In genomic region chr1:40709802-40710278, GRCh38 we compare ENCODE assay signal across 9 cellular contexts. TPM values are rescaled to one million over a fixed set of nuclear protein-coding genes. Genes with fewer than 3 reads are reported as not detected.
DNase-seq lines count a peak whose midpoint lies in the region; ATAC-seq, FAIRE-seq and TF ChIP-seq lines count a peak whose summit lies in the region.
"Had no signal": no experiment of that assay in that cellular context is flagged by ENCODE, and none has a peak within 500 bp of the region (broad histone marks: within the 10 kb centered on the region; RNA-seq: fewer than 3 reads in every experiment).

No MANE protein-coding gene starts in this region.

- H2BK12ac ChIP-seq in H9 (ENCODE audit: insufficient read length, low read depth, low read length) = no peak overlapping the region

- ATAC-seq in activated T-helper 17 cell treated with anti-CD3 and anti-CD28 coated beads, Interleukin-2, amount 50 U/mL, for 72 hours (replicated peaks) = no peak

- peaks cover 6% of the 10 kb centered on the region for H3K4me1 ChIP-seq in H9 (ENCODE audit: insufficient read depth, low read length)
- H3K4me1 ChIP-seq in smooth muscle cell (ENCODE audit: low read depth) = peaks cover 31% of the 10 kb centered on the region

- H3K18ac ChIP-seq in H9 (ENCODE audit: insufficient read length, low read depth, low read length) = no peak overlapping the region

- peaks cover 35 to 38% of the 10 kb centered on the region in 2 experiments for H3K4me1 Mint-ChIP-seq in H9
- H3K4me1 Mint-ChIP-seq in activated T-helper 17 cell treated with anti-CD3 and anti-CD28 coated beads, Interleukin-2, amount 50 U/mL, for 72 hours = peaks cover 32% of the 10 kb centered on the region

- H3K79me2 ChIP-seq in H9 (ENCODE audit: insufficient read depth, low read length) (peaks cover 23% of the 10 kb centered on the region; the same call in 1 of the 2 replicates), smooth muscle cell (ENCODE audit: low read depth) (peaks cover 76% of the 10 kb centered on the region)

- no peaks in the 10 kb centered on the region for H3F3A ChIP-seq in smooth muscle cell (ENCODE audit: low read depth)

- no peak overlapping the region for H3T11ph ChIP-seq in H9 (ENCODE audit: low read length)

- H3K36me3 Mint-ChIP-seq in H9 (ENCODE audit: insufficient read depth in 1 of 3, low read depth in 3 of 3) = peaks cover 2 to 11% (median 11%) of the 10 kb centered on the region in 3 experiments; a peak in 6 of 7 replicates
- H3K36me3 Mint-ChIP-seq in activated T-helper 17 cell treated with anti-CD3 and anti-CD28 coated beads, Interleukin-2, amount 50 U/mL, for 72 hours (ENCODE audit: low read depth) = peaks cover 17% of the 10 kb centered on the region

- H2BK5ac ChIP-seq in H9 (ENCODE audit: insufficient read length, low read length) = no peak overlapping the region

- H4K91ac ChIP-seq in H9 (ENCODE audit: insufficient read length, low read depth, low read length) = no peak overlapping the region

- H3K4me3 ChIP-seq in iPS-11a (ENCODE audit: low read depth, low read length) (peak overlapping the region; percentile 82), smooth muscle cell (peak overlapping the region; percentile 60)

- WGBS in H9 (ENCODE audit: extremely low coverage, insufficient read length, low lambda C conversion rate) = no CpG with 5 or more reads among the region's 3 CpGs
- WGBS in smooth muscle cell (ENCODE audit: low lambda C conversion rate) = 14% methylated on average over 3 of the region's 3 CpGs

- H3K27ac ChIP-seq in H9 (ENCODE audit: insufficient read length, low read depth, low read length) = peak overlapping the region; percentile 75
- peak overlapping the region; percentile 85 for H3K27ac ChIP-seq in smooth muscle cell (ENCODE audit: low read depth)

- H3K27ac Mint-ChIP-seq in H9 = peak overlapping the region; percentile 99 to 100 (median 100); a peak in 6 of 7 replicates
- no peak overlapping the region for H3K27ac Mint-ChIP-seq in activated T-helper 17 cell treated with anti-CD3 and anti-CD28 coated beads, Interleukin-2, amount 50 U/mL, for 72 hours

- H2BK20ac ChIP-seq in H9 (ENCODE audit: low read depth, low read length, poor library complexity, severe bottlenecking) = no peak overlapping the region

- no peaks in the 10 kb centered on the region for H3K9me3 Mint-ChIP-seq in H9
- H3K9me3 Mint-ChIP-seq in activated T-helper 17 cell treated with anti-CD3 and anti-CD28 coated beads, Interleukin-2, amount 50 U/mL, for 72 hours = no peaks in the 10 kb centered on the region

- DNase-seq in H9 (no peak), smooth muscle cell (lab: John Stamatoyannopoulos, UW; ENCODE audit: unreplicated experiment) (no peak), D721Med (ENCODE audit: insufficient read length, low spot score) (no peak), GM10266 (ENCODE audit: extremely low spot score) (no peak), midbrain (lab: John Stamatoyannopoulos, UW) (no peak), H4 (ENCODE audit: low spot score) (no peak)
- DNase-seq: NCI-H345 had no signal

- peak overlapping the region; percentile 70 for H3K4me2 ChIP-seq in H9 (ENCODE audit: insufficient read depth, insufficient read length, low read length)
- H3K4me2 ChIP-seq in smooth muscle cell = peak overlapping the region; percentile 84

- peak overlapping the region; percentile 10 for H4K5ac ChIP-seq in H9 (ENCODE audit: insufficient read length, low read depth, low read length)

- H3K23ac ChIP-seq in H9 (ENCODE audit: insufficient read length, low read depth, low read length) = no peak overlapping the region

- no peaks in the 10 kb centered on the region for H3K36me3 ChIP-seq in smooth muscle cell (ENCODE audit: low read depth)

- H3K4me3 Mint-ChIP-seq in H9 = peak overlapping the region; percentile 93 to 94
- peak overlapping the region; percentile 87 for H3K4me3 Mint-ChIP-seq in activated T-helper 17 cell treated with anti-CD3 and anti-CD28 coated beads, Interleukin-2, amount 50 U/mL, for 72 hours

- no peaks in the 10 kb centered on the region for H3K27me3 ChIP-seq in H9 (ENCODE audit: insufficient read depth, low read length)
- no peaks in the 10 kb centered on the region for H3K27me3 ChIP-seq in smooth muscle cell (ENCODE audit: low read depth)

- H3K14ac ChIP-seq in H9 (ENCODE audit: insufficient read depth, low read length) = no peak overlapping the region

- TF ChIP-seq CTCF in H9 (conservative IDR thresholded peaks at IDR 0.05) = no peak
- no peak for TF ChIP-seq CTCF in smooth muscle cell (IDR thresholded peaks at IDR 0.05; ENCODE audit: borderline replicate concordance, insufficient read depth, poor library complexity, severe bottlenecking)
- no peak for TF ChIP-seq CTCF in D721Med (IDR thresholded peaks at IDR 0.05; ENCODE audit: insufficient read depth, missing control alignments)
- no peak for TF ChIP-seq CTCF in GM10266 (IDR thresholded peaks at IDR 0.05; ENCODE audit: control insufficient read depth, insufficient read depth, low read depth, missing control alignments)

- no peak overlapping the region for H4K8ac ChIP-seq in H9 (replicated peaks; ENCODE audit: insufficient read length, low read depth, low read length)

- no peaks in the 10 kb centered on the region for H4K20me1 ChIP-seq in H9 (ENCODE audit: control insufficient read depth, insufficient read depth, insufficient read length)
- H4K20me1 ChIP-seq in smooth muscle cell (ENCODE audit: low read depth) = peaks cover 4% of the 10 kb centered on the region

- peaks cover 5% of the 10 kb centered on the region for H3K23me2 ChIP-seq in H9 (ENCODE audit: insufficient read length, low read depth, low read length, poor library complexity, severe bottlenecking)

- H3K27me3 Mint-ChIP-seq in H9 (ENCODE audit: low read depth) = no peaks in the 10 kb centered on the region
- no peaks in the 10 kb centered on the region for H3K27me3 Mint-ChIP-seq in activated T-helper 17 cell treated with anti-CD3 and anti-CD28 coated beads, Interleukin-2, amount 50 U/mL, for 72 hours

- H2AK5ac ChIP-seq in H9 (ENCODE audit: insufficient read length, low read length) = no peak overlapping the region

- no peak for FAIRE-seq in D721Med (lab: Jason Lieb, UNC)

- peak overlapping the region; percentile 78 for H3K9ac ChIP-seq in H9 (ENCODE audit: extremely low read depth, insufficient read length, low read length)
- peak overlapping the region; percentile 15 for H3K9ac ChIP-seq in smooth muscle cell (ENCODE audit: low read depth)

- no peak overlapping the region for H2BK15ac ChIP-seq in H9 (ENCODE audit: low read depth, low read length)

- H3K4ac ChIP-seq in H9 (ENCODE audit: low read depth, low read length) = no peak overlapping the region

- no peak overlapping the region for H3K56ac ChIP-seq in H9 (ENCODE audit: insufficient read length, low read depth, low read length)

- peaks cover 4% of the 10 kb centered on the region for H3K79me1 ChIP-seq in H9 (ENCODE audit: insufficient read depth, low read depth, low read length, poor library complexity, severe bottlenecking)

- no peak overlapping the region for H2AFZ ChIP-seq in H9 (ENCODE audit: low read length)
- H2AFZ ChIP-seq in smooth muscle cell (ENCODE audit: low read depth) = no peak overlapping the region

- H3K9me3 ChIP-seq in H9 (ENCODE audit: control insufficient read depth, low read depth, low read length) (no peaks in the 10 kb centered on the region), smooth muscle cell (replicated peaks; ENCODE audit: low read depth) (no peaks in the 10 kb centered on the region)

- H2BK120ac ChIP-seq in H9 (ENCODE audit: low read depth, low read length, poor library complexity, severe bottlenecking) = no peak overlapping the region

RNA-seq across cellular contexts. Expression of gene NFYC, which starts 18.3 kb away (rescaled TPM):
- 54.1 and 54.7 TPM in 2 replicates for total RNA-seq in H9 (2021)
- total RNA-seq in activated T-helper 17 cell treated with anti-CD3 and anti-CD28 coated beads, Interleukin-2, amount 50 U/mL, for 72 hours = 10 to 100 TPM; 61.2 to 65.2 TPM
- total RNA-seq in smooth muscle cell = 18.1 and 18.4 TPM in 2 replicates
- 28.6 and 35.3 TPM in 2 replicates for polyA plus RNA-seq in smooth muscle cell
- total RNA-seq in H4 (2014; rRNA removed; shearing (Covaris generic)) = 30.7 and 45.8 TPM in 2 replicates

RNA-seq across cellular contexts. Expression of gene RIMS3, which starts 44.4 kb away (rescaled TPM):
- total RNA-seq in H9 (2021) (13.7 and 14.2 TPM in 2 replicates), smooth muscle cell (2.2 and 2.6 TPM in 2 replicates)
- total RNA-seq in activated T-helper 17 cell treated with anti-CD3 and anti-CD28 coated beads, Interleukin-2, amount 50 U/mL, for 72 hours = 1 to 10 TPM; 3.0 to 4.2 TPM
- 0.33 and 2.0 TPM in 2 replicates for polyA plus RNA-seq in smooth muscle cell
- total RNA-seq in H4 (2014; rRNA removed; shearing (Covaris generic)) = 5.9 and 7.5 TPM in 2 replicates
